1 cellular context compared by ENCODE assay signal in genomic region chr4:31089815-31090214, GRCh38.
TF ChIP-seq lines count a peak whose summit lies in the region.

No MANE protein-coding gene starts in this region.

TF ChIP-seq in H1, 55 proteins besides CTCF, POLR2A, EP300 and RAD21:
- TF ChIP-seq CBX8 (IDR thresholded peaks at IDR 0.05; ENCODE audit: borderline replicate concordance, low read depth, low read length) (no peak), SP2 (IDR thresholded peaks at IDR 0.05; ENCODE audit: low read length) (no peak)
